In the genomic region with DNA sequence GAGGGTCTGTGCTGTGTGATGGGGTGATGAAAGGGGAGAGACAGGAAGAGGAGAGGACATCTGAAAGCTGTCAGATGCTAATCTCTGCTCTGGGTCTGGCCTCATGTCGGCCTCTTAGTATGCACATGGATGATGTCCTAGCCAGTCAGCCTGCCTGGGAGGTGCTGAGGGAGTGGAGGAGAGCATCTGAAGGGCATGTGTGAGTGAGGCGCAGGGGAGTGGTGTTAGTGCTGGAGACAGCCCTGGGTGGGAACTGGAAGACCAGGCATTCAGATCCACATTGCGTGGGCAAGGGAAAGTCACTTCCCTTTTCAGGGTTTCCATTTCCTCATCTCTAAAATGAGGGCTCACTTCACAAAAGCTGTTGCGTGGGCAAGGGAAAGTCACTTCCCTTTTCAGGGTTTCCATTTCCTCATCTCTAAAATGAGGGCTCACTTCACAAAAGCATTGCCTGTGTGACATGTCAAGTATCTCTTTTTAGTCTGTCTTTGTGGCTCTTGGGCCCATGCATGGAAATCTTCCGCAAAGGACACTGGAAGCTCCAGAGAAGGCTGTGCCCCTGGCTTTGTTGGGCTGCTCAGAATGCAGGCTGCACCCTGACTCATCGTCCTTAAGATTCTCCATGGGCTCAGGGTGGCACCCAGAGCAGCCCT, we compare ENCODE assay signal across 1 cellular context.
TF ChIP-seq lines count a peak whose summit lies in the region.

No MANE protein-coding gene starts in this region.

TF ChIP-seq in GM12878, 131 proteins besides CTCF, POLR2A, EP300 and RAD21 (continued from another document):
- TF ChIP-seq HDAC6 (IDR thresholded peaks at IDR 0.05; ENCODE audit: unreplicated experiment) = no peak
- TF ChIP-seq IKZF2 (IDR thresholded peaks at IDR 0.05) = peak; percentile 65 to 69
- TF ChIP-seq, protein P1, sequence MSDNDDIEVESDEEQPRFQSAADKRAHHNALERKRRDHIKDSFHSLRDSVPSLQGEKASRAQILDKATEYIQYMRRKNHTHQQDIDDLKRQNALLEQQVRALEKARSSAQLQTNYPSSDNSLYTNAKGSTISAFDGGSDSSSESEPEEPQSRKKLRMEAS (IDR thresholded peaks at IDR 0.05; ENCODE audit: low read depth, low read length) = no peak
- peak; percentile 74 for TF ChIP-seq ATF7 (IDR thresholded peaks at IDR 0.05; ENCODE audit: low read depth)
- no peak for TF ChIP-seq NBN (IDR thresholded peaks at IDR 0.05)
- TF ChIP-seq SPI1 (IDR thresholded peaks at IDR 0.05; ENCODE audit: borderline replicate concordance, insufficient read depth, low read depth, low read length) = peak; percentile 96
- no peak for TF ChIP-seq TARDBP (IDR thresholded peaks at IDR 0.05; ENCODE audit: borderline replicate concordance)
- no peak for TF ChIP-seq CBX5 (IDR thresholded peaks at IDR 0.05; ENCODE audit: low read depth)
- TF ChIP-seq, protein P2, sequence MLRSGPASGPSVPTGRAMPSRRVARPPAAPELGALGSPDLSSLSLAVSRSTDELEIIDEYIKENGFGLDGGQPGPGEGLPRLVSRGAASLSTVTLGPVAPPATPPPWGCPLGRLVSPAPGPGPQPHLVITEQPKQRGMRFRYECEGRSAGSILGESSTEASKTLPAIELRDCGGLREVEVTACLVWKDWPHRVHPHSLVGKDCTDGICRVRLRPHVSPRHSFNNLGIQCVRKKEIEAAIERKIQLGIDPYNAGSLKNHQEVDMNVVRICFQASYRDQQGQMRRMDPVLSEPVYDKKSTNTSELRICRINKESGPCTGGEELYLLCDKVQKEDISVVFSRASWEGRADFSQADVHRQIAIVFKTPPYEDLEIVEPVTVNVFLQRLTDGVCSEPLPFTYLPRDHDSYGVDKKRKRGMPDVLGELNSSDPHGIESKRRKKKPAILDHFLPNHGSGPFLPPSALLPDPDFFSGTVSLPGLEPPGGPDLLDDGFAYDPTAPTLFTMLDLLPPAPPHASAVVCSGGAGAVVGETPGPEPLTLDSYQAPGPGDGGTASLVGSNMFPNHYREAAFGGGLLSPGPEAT (IDR thresholded peaks at IDR 0.05; ENCODE audit: low read depth) = 0 out of 2 replicates have a peak, but pooled peaks have one; percentile 39
- TF ChIP-seq ZZZ3 (IDR thresholded peaks at IDR 0.05; ENCODE audit: control insufficient read depth, insufficient read length, low read depth) = no peak
- peak; percentile 79 for TF ChIP-seq DPF2 (IDR thresholded peaks at IDR 0.05)
- TF ChIP-seq, protein P3, sequence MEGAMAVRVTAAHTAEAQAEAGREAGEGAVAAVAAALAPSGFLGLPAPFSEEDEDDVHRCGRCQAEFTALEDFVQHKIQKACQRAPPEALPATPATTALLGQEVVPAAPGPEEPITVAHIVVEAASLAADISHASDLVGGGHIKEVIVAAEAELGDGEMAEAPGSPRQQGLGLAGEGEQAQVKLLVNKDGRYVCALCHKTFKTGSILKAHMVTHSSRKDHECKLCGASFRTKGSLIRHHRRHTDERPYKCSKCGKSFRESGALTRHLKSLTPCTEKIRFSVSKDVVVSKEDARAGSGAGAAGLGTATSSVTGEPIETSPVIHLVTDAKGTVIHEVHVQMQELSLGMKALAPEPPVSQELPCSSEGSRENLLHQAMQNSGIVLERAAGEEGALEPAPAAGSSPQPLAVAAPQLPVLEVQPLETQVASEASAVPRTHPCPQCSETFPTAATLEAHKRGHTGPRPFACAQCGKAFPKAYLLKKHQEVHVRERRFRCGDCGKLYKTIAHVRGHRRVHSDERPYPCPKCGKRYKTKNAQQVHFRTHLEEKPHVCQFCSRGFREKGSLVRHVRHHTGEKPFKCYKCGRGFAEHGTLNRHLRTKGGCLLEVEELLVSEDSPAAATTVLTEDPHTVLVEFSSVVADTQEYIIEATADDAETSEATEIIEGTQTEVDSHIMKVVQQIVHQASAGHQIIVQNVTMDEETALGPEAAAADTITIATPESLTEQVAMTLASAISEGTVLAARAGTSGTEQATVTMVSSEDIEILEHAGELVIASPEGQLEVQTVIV (IDR thresholded peaks at IDR 0.05; ENCODE audit: borderline replicate concordance, partially characterized antibody) = no peak
- TF ChIP-seq, protein P4, sequence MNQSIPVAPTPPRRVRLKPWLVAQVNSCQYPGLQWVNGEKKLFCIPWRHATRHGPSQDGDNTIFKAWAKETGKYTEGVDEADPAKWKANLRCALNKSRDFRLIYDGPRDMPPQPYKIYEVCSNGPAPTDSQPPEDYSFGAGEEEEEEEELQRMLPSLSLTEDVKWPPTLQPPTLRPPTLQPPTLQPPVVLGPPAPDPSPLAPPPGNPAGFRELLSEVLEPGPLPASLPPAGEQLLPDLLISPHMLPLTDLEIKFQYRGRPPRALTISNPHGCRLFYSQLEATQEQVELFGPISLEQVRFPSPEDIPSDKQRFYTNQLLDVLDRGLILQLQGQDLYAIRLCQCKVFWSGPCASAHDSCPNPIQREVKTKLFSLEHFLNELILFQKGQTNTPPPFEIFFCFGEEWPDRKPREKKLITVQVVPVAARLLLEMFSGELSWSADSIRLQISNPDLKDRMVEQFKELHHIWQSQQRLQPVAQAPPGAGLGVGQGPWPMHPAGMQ (IDR thresholded peaks at IDR 0.05; ENCODE audit: borderline replicate concordance) = no peak
- TF ChIP-seq, protein P5, sequence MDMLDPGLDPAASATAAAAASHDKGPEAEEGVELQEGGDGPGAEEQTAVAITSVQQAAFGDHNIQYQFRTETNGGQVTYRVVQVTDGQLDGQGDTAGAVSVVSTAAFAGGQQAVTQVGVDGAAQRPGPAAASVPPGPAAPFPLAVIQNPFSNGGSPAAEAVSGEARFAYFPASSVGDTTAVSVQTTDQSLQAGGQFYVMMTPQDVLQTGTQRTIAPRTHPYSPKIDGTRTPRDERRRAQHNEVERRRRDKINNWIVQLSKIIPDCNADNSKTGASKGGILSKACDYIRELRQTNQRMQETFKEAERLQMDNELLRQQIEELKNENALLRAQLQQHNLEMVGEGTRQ (IDR thresholded peaks at IDR 0.05; ENCODE audit: borderline replicate concordance, low read depth, low read length) = no peak
- peak; percentile 40; the same call in 1 of the 2 replicates for TF ChIP-seq NFIC (IDR thresholded peaks at IDR 0.05; ENCODE audit: low read depth, low read length)
- no peak for TF ChIP-seq YY1 (IDR thresholded peaks at IDR 0.05; ENCODE audit: low read depth, low read length)
- no peak for TF ChIP-seq ASH2L (IDR thresholded peaks at IDR 0.05; ENCODE audit: borderline replicate concordance, low read depth)
- TF ChIP-seq ETV6 (conservative IDR thresholded peaks at IDR 0.05 in 1 of 2, IDR thresholded peaks at IDR 0.05 in 1 of 2; ENCODE audit: borderline replicate concordance in 1 of 2, low read depth in 1 of 2) = peak in 1 of 2 experiments; percentile 97; a peak in 2 of 4 replicates
- TF ChIP-seq TBL1XR1 (IDR thresholded peaks at IDR 0.05; ENCODE audit: low read depth, low read length) = no peak
- 0 out of 2 replicates have a peak, but pooled peaks have one; percentile 34 for TF ChIP-seq BCL11A (IDR thresholded peaks at IDR 0.05; ENCODE audit: low read depth, low read length)
- TF ChIP-seq IKZF1 (conservative IDR thresholded peaks at IDR 0.05) = peak; percentile 90
- TF ChIP-seq MEF2A (IDR thresholded peaks at IDR 0.05; ENCODE audit: insufficient read depth, low read depth, low read length) = 0 out of 2 replicates have a peak, but pooled peaks have one; percentile 23
